ENCODE assay signal across 1 cellular context in genomic region chr12:121839106-121839992, GRCh38.
TF ChIP-seq lines count a peak whose summit lies in the region.

No MANE protein-coding gene starts in this region.

TF ChIP-seq in HCT116, 20 proteins besides CTCF, POLR2A, EP300 and RAD21 (continued from another document):
- peak; percentile 19 for TF ChIP-seq TCF7L2 (IDR thresholded peaks at IDR 0.05; ENCODE audit: borderline replicate concordance, extremely low read depth, insufficient read depth, insufficient read length)
- peak; percentile 88 for TF ChIP-seq EGR1 (IDR thresholded peaks at IDR 0.05; ENCODE audit: low read depth)
- no peak for TF ChIP-seq JUND (IDR thresholded peaks at IDR 0.05)
- TF ChIP-seq CEBPB (IDR thresholded peaks at IDR 0.05; ENCODE audit: low read depth) = no peak
